ENCODE assay signal across 2 cellular contexts in genomic region chr4:5660185-5660584, GRCh38.
TF ChIP-seq lines count a peak whose summit lies in the region.

No MANE protein-coding gene starts in this region.

TF ChIP-seq in IMR-90, 13 proteins besides CTCF, POLR2A, EP300 and RAD21:
- no peak for TF ChIP-seq BHLHE40 (IDR thresholded peaks at IDR 0.05; ENCODE audit: low read depth, low read length)
- TF ChIP-seq CHD1 (IDR thresholded peaks at IDR 0.05; ENCODE audit: low read depth, low read length), result no peak
- no peak for TF ChIP-seq NFE2L2 (IDR thresholded peaks at IDR 0.05; ENCODE audit: low read depth, low read length)
- TF ChIP-seq, protein P1, sequence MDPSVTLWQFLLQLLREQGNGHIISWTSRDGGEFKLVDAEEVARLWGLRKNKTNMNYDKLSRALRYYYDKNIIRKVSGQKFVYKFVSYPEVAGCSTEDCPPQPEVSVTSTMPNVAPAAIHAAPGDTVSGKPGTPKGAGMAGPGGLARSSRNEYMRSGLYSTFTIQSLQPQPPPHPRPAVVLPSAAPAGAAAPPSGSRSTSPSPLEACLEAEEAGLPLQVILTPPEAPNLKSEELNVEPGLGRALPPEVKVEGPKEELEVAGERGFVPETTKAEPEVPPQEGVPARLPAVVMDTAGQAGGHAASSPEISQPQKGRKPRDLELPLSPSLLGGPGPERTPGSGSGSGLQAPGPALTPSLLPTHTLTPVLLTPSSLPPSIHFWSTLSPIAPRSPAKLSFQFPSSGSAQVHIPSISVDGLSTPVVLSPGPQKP (IDR thresholded peaks at IDR 0.05; ENCODE audit: borderline replicate concordance, low read depth, low read length), result no peak
- TF ChIP-seq, protein P2, sequence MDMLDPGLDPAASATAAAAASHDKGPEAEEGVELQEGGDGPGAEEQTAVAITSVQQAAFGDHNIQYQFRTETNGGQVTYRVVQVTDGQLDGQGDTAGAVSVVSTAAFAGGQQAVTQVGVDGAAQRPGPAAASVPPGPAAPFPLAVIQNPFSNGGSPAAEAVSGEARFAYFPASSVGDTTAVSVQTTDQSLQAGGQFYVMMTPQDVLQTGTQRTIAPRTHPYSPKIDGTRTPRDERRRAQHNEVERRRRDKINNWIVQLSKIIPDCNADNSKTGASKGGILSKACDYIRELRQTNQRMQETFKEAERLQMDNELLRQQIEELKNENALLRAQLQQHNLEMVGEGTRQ (IDR thresholded peaks at IDR 0.05; ENCODE audit: low read depth, low read length), result no peak
- TF ChIP-seq MXI1 (IDR thresholded peaks at IDR 0.05; ENCODE audit: borderline replicate concordance, low read depth, low read length), result no peak
- no peak for TF ChIP-seq CEBPB (IDR thresholded peaks at IDR 0.05; ENCODE audit: low read depth, low read length)
- TF ChIP-seq SMC3 (IDR thresholded peaks at IDR 0.05; ENCODE audit: low read depth, low read length), result no peak
- no peak for TF ChIP-seq MAZ (IDR thresholded peaks at IDR 0.05; ENCODE audit: borderline replicate concordance, low read depth, low read length)
- TF ChIP-seq RFX5 (IDR thresholded peaks at IDR 0.05; ENCODE audit: low read depth, low read length), result no peak
- no peak for TF ChIP-seq RCOR1 (IDR thresholded peaks at IDR 0.05; ENCODE audit: insufficient replicate concordance, low read length)
- no peak for TF ChIP-seq FOS (IDR thresholded peaks at IDR 0.05; ENCODE audit: low read depth, low read length)
- TF ChIP-seq MAFK (IDR thresholded peaks at IDR 0.05; ENCODE audit: low read depth, low read length), result no peak
TF ChIP-seq in IMR-90: peak in this region for 0.

TF ChIP-seq in endothelial cell of umbilical vein, 7 proteins besides CTCF, POLR2A, EP300 and RAD21:
- TF ChIP-seq EZH2 (IDR thresholded peaks at IDR 0.05; ENCODE audit: borderline replicate concordance, low read depth, low read length, severe bottlenecking), result no peak
- no peak for TF ChIP-seq JUN (IDR thresholded peaks at IDR 0.05; ENCODE audit: borderline replicate concordance, insufficient read depth, insufficient read length, low read depth)
- TF ChIP-seq, protein P3, sequence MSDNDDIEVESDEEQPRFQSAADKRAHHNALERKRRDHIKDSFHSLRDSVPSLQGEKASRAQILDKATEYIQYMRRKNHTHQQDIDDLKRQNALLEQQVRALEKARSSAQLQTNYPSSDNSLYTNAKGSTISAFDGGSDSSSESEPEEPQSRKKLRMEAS (IDR thresholded peaks at IDR 0.05; ENCODE audit: insufficient read depth, insufficient read length), result no peak
- no peak for TF ChIP-seq MYC (IDR thresholded peaks at IDR 0.05; ENCODE audit: low read depth, low read length)
- TF ChIP-seq GATA2 (IDR thresholded peaks at IDR 0.05; ENCODE audit: insufficient read depth, insufficient read length, low read depth, low read length), result no peak
- no peak for TF ChIP-seq POLR2AphosphoS5 (IDR thresholded peaks at IDR 0.05; ENCODE audit: insufficient read depth, low read depth, low read length)
- no peak for TF ChIP-seq FOS (IDR thresholded peaks at IDR 0.05; ENCODE audit: borderline replicate concordance, insufficient read depth, low read length)
TF ChIP-seq in endothelial cell of umbilical vein: peak in this region for 0.
